ENCODE assay signal across 22 cellular contexts in the genomic region with DNA sequence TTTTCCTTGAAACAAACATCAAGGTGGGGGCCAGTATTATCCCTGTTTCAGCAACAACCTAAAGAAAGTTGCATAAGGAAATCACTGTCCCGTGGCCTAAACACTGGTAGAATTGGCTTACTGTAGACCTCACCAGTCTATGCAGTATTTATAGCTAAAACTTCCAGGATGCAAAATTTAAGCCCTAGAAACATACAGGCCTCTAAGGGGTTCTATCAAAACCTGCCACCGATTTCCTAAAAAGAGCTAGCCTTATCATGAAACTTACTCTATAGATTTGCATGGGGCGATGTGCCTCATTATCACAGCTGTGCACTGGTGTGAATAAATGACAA.
DNase-seq lines count a peak whose midpoint lies in the region; ATAC-seq and TF ChIP-seq lines count a peak whose summit lies in the region.
"Had no signal": no experiment of that assay in that cellular context is flagged by ENCODE, and none has a peak within 500 bp of the region (broad histone marks: within the 10 kb centered on the region; RNA-seq: fewer than 3 reads in every experiment).

No MANE protein-coding gene starts in this region.

- H3K36me3 ChIP-seq in Caco-2 (ENCODE audit: control insufficient read depth, insufficient read depth, low read length) (no peaks in the 10 kb centered on the region), neural progenitor cell (no peaks in the 10 kb centered on the region)
- H3K36me3 ChIP-seq: BE2C; BLaER1 treated with 17β-estradiol and CSF1 and Interleukin-3, amounts not matched to agents 10 nM and 100 nM; HAP-1 had no signal

- no peak overlapping the region for H3K9ac ChIP-seq in neural progenitor cell
- H3K9ac ChIP-seq: BLaER1 treated with 17β-estradiol and CSF1 and Interleukin-3, amounts not matched to agents 10 nM and 100 nM had no signal

- no peaks in the 10 kb centered on the region for H3K79me2 ChIP-seq in neural progenitor cell (ENCODE audit: low read depth)

- H3K4me1 Mint-ChIP-seq in Caco-2 (ENCODE audit: low read depth, unreplicated experiment), result peaks cover 63% of the 10 kb centered on the region
- peaks cover 12% of the 10 kb centered on the region for H3K4me1 Mint-ChIP-seq in neural progenitor cell
- H3K4me1 Mint-ChIP-seq: CD14-positive monocyte; CD8-positive, alpha-beta memory T cell had no signal

- no peak overlapping the region for H3K4me2 ChIP-seq in neural progenitor cell
- H3K4me2 ChIP-seq: A549; BLaER1 treated with 17β-estradiol and CSF1 and Interleukin-3, amounts not matched to agents 10 nM and 100 nM had no signal

- no peaks in the 10 kb centered on the region for H4K20me1 ChIP-seq in neural progenitor cell (ENCODE audit: low read depth)
- H4K20me1 ChIP-seq: BLaER1 treated with 17β-estradiol and CSF1 and Interleukin-3, amounts not matched to agents 10 nM and 100 nM had no signal

- H3K36me3 Mint-ChIP-seq in Caco-2 (ENCODE audit: insufficient read depth, unreplicated experiment), result peaks cover 15% of the 10 kb centered on the region
- H3K36me3 Mint-ChIP-seq in neural progenitor cell, result no peaks in the 10 kb centered on the region
- H3K36me3 Mint-ChIP-seq: CD14-positive monocyte; CD8-positive, alpha-beta memory T cell had no signal

- BruUV-seq in Caco-2 (replicated peaks; lab: Mats Ljungman, UMichigan), result no TSS peak

- peak overlapping the region; percentile 7; the same call in 1 of the 2 replicates for H3K4me3 ChIP-seq in Caco-2 (ENCODE audit: low read depth, low read length)
- H3K4me3 ChIP-seq in neural progenitor cell, result no peak overlapping the region
- H3K4me3 ChIP-seq: A549; BLaER1 treated with 17β-estradiol and CSF1 and Interleukin-3, amounts not matched to agents 10 nM and 100 nM; HAP-1 had no signal

- H3K4me1 ChIP-seq in Caco-2 (peaks cover 57% of the 10 kb centered on the region), neural progenitor cell (no peaks in the 10 kb centered on the region)
- H3K4me1 ChIP-seq: A549; BE2C; BLaER1 treated with 17β-estradiol and CSF1 and Interleukin-3, amounts not matched to agents 10 nM and 100 nM; HAP-1 had no signal

- no peak for ATAC-seq in HG03039 (IDR thresholded peaks at IDR 0.05; ENCODE audit: unreplicated experiment)
- ATAC-seq: A549 had no signal

- DNase-seq in Caco-2 (no peak), epidermal melanocyte (ENCODE audit: insufficient read length, low spot score) (peak; percentile 8), neural progenitor cell (ENCODE audit: low spot score) (no peak), kidney tubule cell (ENCODE audit: low spot score) (no peak), NCI-H2029 (lab: John Stamatoyannopoulos, UW) (no peak)
- DNase-seq: 8988T; ACHN; AML-193; BE2C; Calu3; CD4-positive, alpha-beta T cell; CD8-positive, alpha-beta memory T cell; DMS53; DMS79 treated with DMSO at 0.1 percent for 48 hours; GF-D8; GOT3; HFFc6 had no signal

- TF ChIP-seq CTCF in Caco-2 (IDR thresholded peaks at IDR 0.05; ENCODE audit: insufficient read depth in 1 of 2, low read depth in 1 of 2, low read length in 1 of 2, severe bottlenecking in 1 of 2, unreplicated experiment in 1 of 2) (no peak), neural progenitor cell (IDR thresholded peaks at IDR 0.05) (no peak)

- no peaks in the 10 kb centered on the region for H3K27me3 ChIP-seq in Caco-2 (replicated peaks; ENCODE audit: control insufficient read depth, insufficient read depth, low read length)
- H3K27me3 ChIP-seq in neural progenitor cell, result no peaks in the 10 kb centered on the region
- H3K27me3 ChIP-seq: BLaER1 treated with 17β-estradiol and CSF1 and Interleukin-3, amounts not matched to agents 10 nM and 100 nM had no signal

- H3F3A ChIP-seq in neural progenitor cell (ENCODE audit: low read depth), result no peaks in the 10 kb centered on the region

- H3K9me3 ChIP-seq in Caco-2 (no peaks in the 10 kb centered on the region), neural progenitor cell (ENCODE audit: low read depth) (no peaks in the 10 kb centered on the region)
- H3K9me3 ChIP-seq: A549; BE2C; BLaER1 treated with 17β-estradiol and CSF1 and Interleukin-3, amounts not matched to agents 10 nM and 100 nM; HAP-1 had no signal

- H3K9me3 Mint-ChIP-seq in Caco-2 (ENCODE audit: unreplicated experiment), result peaks cover 20% of the 10 kb centered on the region
- no peaks in the 10 kb centered on the region for H3K9me3 Mint-ChIP-seq in neural progenitor cell
- H3K9me3 Mint-ChIP-seq: CD4-positive, alpha-beta T cell; CD8-positive, alpha-beta memory T cell; HFFc6 had no signal

- CTCF ChIA-PET in Caco-2 (lab: Charles Lee), result interaction anchor here (1.1 to 2.0 kb wide), 3 partner anchors 41 to 154 kb away, joined by 4 to 13 read pairs (median 6); a partner anchor contains a TSS

- intact Hi-C loops in Caco-2 (cut with micrococcal nuclease; ENCODE audit: unreplicated experiment), result loop anchor here (10.0 kb wide), 1 partner anchor 113 kb away; no protein-coding TSS in a partner anchor

- POLR2A ChIA-PET in Caco-2 (lab: Charles Lee), result interaction anchor here (0.5 to 1.9 kb wide), 4 partner anchors 82 to 108 kb away, joined by 3 to 42 read pairs (median 6); a partner anchor contains a TSS

- H3K27ac ChIP-seq in neural progenitor cell, result no peak overlapping the region
- H3K27ac ChIP-seq: A549; BLaER1 treated with 17β-estradiol and CSF1 and Interleukin-3, amounts not matched to agents 10 nM and 100 nM had no signal

- H3K27me3 Mint-ChIP-seq in Caco-2 (ENCODE audit: insufficient read depth, unreplicated experiment) (no peaks in the 10 kb centered on the region), neural progenitor cell (ENCODE audit: insufficient read depth, low read depth) (peaks cover 8% of the 10 kb centered on the region)

- H2AFZ ChIP-seq in neural progenitor cell (replicated peaks), result no peak overlapping the region

- H3K4me3 Mint-ChIP-seq in Caco-2 (ENCODE audit: unreplicated experiment) (peak overlapping the region; percentile 52), neural progenitor cell (no peak overlapping the region)
- H3K4me3 Mint-ChIP-seq: CD14-positive monocyte; CD4-positive, alpha-beta T cell; CD8-positive, alpha-beta memory T cell; HFFc6 had no signal

- peak overlapping the region; percentile 67 for H3K27ac Mint-ChIP-seq in Caco-2 (ENCODE audit: unreplicated experiment)
- H3K27ac Mint-ChIP-seq in neural progenitor cell, result peak overlapping the region; percentile 20
- H3K27ac Mint-ChIP-seq: CD14-positive monocyte; CD4-positive, alpha-beta T cell; CD8-positive, alpha-beta memory T cell; HFFc6 had no signal
